In the genomic region with DNA sequence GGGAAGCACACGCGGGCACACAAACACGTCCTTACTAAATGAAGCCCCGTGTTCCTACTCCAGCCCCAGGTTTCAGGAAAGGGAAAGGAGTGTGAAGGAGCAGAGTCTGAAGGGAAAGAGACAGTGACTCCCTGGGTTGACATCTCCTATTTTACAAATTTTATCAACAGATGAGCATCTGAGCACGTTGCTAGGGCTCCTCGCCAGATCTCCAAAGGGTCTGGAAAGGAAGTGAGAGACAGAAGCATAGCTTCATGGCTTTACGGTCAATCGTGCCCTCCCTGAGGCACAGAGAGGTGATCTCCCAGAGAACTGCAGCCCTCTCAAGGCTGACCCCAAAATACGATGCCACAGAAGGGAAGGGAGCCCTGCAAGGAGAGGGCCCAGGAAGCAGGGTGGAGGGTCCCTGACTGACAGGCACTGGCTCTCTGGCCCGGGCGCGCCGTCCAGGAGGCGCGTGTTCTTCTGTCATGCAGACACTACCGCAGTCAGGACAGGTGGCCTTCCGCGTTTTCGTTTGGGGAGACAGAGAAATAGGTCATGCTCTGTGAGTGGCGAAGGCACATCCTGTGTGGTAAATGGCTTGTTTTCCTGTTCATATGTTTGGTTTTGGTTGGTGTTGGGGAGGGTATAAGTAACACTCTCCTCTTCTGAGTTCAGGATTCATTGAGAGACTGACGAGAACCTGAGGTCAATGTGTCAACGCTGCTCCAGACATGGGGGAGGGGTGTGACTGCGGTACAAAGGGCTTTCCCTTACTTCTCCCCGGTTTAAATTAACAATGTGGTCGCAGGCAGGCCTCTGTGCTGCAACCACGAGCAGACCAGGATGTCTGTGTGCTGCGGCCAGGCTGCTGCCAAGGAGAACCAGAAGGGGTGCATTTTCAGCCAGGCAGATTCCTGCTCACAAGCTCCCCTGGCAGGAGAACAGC, we compare ENCODE assay signal across 10 cellular contexts.
DNase-seq lines count a peak whose midpoint lies in the region; ATAC-seq and TF ChIP-seq lines count a peak whose summit lies in the region.
"Had no signal": no experiment of that assay in that cellular context is flagged by ENCODE, and none has a peak within 500 bp of the region (broad histone marks: within the 10 kb centered on the region; RNA-seq: fewer than 3 reads in every experiment).

No MANE protein-coding gene starts in this region.

- H3K79me2 ChIP-seq in osteoblast (ENCODE audit: insufficient read depth, low read length), result no peaks in the 10 kb centered on the region

- no peaks in the 10 kb centered on the region for H4K20me1 ChIP-seq in osteoblast (ENCODE audit: insufficient read depth, low read length)

- TF ChIP-seq POLR2A in sigmoid colon (IDR thresholded peaks at IDR 0.05), result no peak

- no peaks in the 10 kb centered on the region for H3K9me3 Mint-ChIP-seq in activated T-helper 1 cell treated with anti-CD3 and anti-CD28 coated beads, Interleukin-12 subunit alpha, Interleukin-12 subunit beta, Interleukin-2, Interleukin-4 antibody, amounts not matched to agents 30 ng/mL and 10 ng/mL and 1 ng/mL, durations not matched to agents 14 hours and 24 hours and 36 hours

- 43 to 69% methylated on average over 27 of the region's 27 CpGs for WGBS in sigmoid colon, 2 donors

- no peak for TF ChIP-seq EP300 in sigmoid colon (IDR thresholded peaks at IDR 0.05)

- peak overlapping the region; percentile 51 for H3K4me2 ChIP-seq in osteoblast (ENCODE audit: insufficient read depth, low read length)

- peak; percentile 81 for ATAC-seq in HG03432 (IDR thresholded peaks at IDR 0.05; ENCODE audit: unreplicated experiment)
- no peak for ATAC-seq in HG02870 (IDR thresholded peaks at IDR 0.05; ENCODE audit: unreplicated experiment)

- H3K27ac ChIP-seq in osteoblast (ENCODE audit: low read depth, low read length), result peak overlapping the region; percentile 11
- H3K27ac ChIP-seq in sigmoid colon, result no peak overlapping the region

- H2AFZ ChIP-seq in osteoblast (ENCODE audit: low read length), result peak overlapping the region; percentile 81

- peak; percentile 8 for DNase-seq in ELF-1 (ENCODE audit: low read depth, low spot score)
- peak; percentile 12 for DNase-seq in activated T-helper 1 cell treated with anti-CD3 and anti-CD28 coated beads, Interleukin-12 subunit alpha, Interleukin-12 subunit beta, Interleukin-2, Interleukin-4 antibody, amounts not matched to agents 30 ng/mL and 10 ng/mL and 1 ng/mL, durations not matched to agents 14 hours and 24 hours and 36 hours (ENCODE audit: low spot score)
- no peak for DNase-seq in osteoblast (ENCODE audit: insufficient read length, low spot score, missing footprints)
- no peak for DNase-seq in sigmoid colon
- no peak for DNase-seq in NCI-H2171 (lab: John Stamatoyannopoulos, UW)
- DNase-seq in epidermal melanocyte (ENCODE audit: insufficient read length, low spot score), result no peak
- DNase-seq: amygdala, Karpas-422 had no signal

- peaks cover 17% of the 10 kb centered on the region for H3K4me1 Mint-ChIP-seq in activated T-helper 1 cell treated with anti-CD3 and anti-CD28 coated beads, Interleukin-12 subunit alpha, Interleukin-12 subunit beta, Interleukin-2, Interleukin-4 antibody, amounts not matched to agents 30 ng/mL and 10 ng/mL and 1 ng/mL, durations not matched to agents 14 hours and 24 hours and 36 hours (ENCODE audit: low read depth)

- H3K4me1 ChIP-seq in osteoblast (ENCODE audit: insufficient read depth, low read length), result peaks cover 10% of the 10 kb centered on the region
- no peaks in the 10 kb centered on the region for H3K4me1 ChIP-seq in sigmoid colon

- no peak overlapping the region for H3K4me3 ChIP-seq in osteoblast (ENCODE audit: insufficient read depth, low read length)
- H3K4me3 ChIP-seq in sigmoid colon, result no peak overlapping the region

- H3K27ac Mint-ChIP-seq in activated T-helper 1 cell treated with anti-CD3 and anti-CD28 coated beads, Interleukin-12 subunit alpha, Interleukin-12 subunit beta, Interleukin-2, Interleukin-4 antibody, amounts not matched to agents 30 ng/mL and 10 ng/mL and 1 ng/mL, durations not matched to agents 14 hours and 24 hours and 36 hours, result peak overlapping the region; percentile 15

- no peaks in the 10 kb centered on the region for H3K36me3 Mint-ChIP-seq in activated T-helper 1 cell treated with anti-CD3 and anti-CD28 coated beads, Interleukin-12 subunit alpha, Interleukin-12 subunit beta, Interleukin-2, Interleukin-4 antibody, amounts not matched to agents 30 ng/mL and 10 ng/mL and 1 ng/mL, durations not matched to agents 14 hours and 24 hours and 36 hours (ENCODE audit: low read depth)

- TF ChIP-seq CTCF in osteoblast (IDR thresholded peaks at IDR 0.05; ENCODE audit: extremely low read depth, low read depth, low read length) (no peak), sigmoid colon (IDR thresholded peaks at IDR 0.05) (no peak)

- H3K36me3 ChIP-seq in osteoblast (ENCODE audit: insufficient read depth, low read length), result no peaks in the 10 kb centered on the region
- H3K36me3 ChIP-seq in sigmoid colon, result no peaks in the 10 kb centered on the region

- H3K4me3 Mint-ChIP-seq in activated T-helper 1 cell treated with anti-CD3 and anti-CD28 coated beads, Interleukin-12 subunit alpha, Interleukin-12 subunit beta, Interleukin-2, Interleukin-4 antibody, amounts not matched to agents 30 ng/mL and 10 ng/mL and 1 ng/mL, durations not matched to agents 14 hours and 24 hours and 36 hours, result peak overlapping the region; percentile 4

- peaks cover 5% of the 10 kb centered on the region for H3K27me3 Mint-ChIP-seq in activated T-helper 1 cell treated with anti-CD3 and anti-CD28 coated beads, Interleukin-12 subunit alpha, Interleukin-12 subunit beta, Interleukin-2, Interleukin-4 antibody, amounts not matched to agents 30 ng/mL and 10 ng/mL and 1 ng/mL, durations not matched to agents 14 hours and 24 hours and 36 hours (ENCODE audit: insufficient read depth)

- H3K9me3 ChIP-seq in osteoblast (ENCODE audit: low read depth, low read length) (no peaks in the 10 kb centered on the region), sigmoid colon (no peaks in the 10 kb centered on the region)

- no peaks in the 10 kb centered on the region for H3K27me3 ChIP-seq in osteoblast (ENCODE audit: insufficient read depth, low read length)
- no peaks in the 10 kb centered on the region for H3K27me3 ChIP-seq in sigmoid colon

- intact Hi-C loops in activated T-helper 1 cell treated with anti-CD3 and anti-CD28 coated beads, Interleukin-12 subunit alpha, Interleukin-12 subunit beta, Interleukin-2, Interleukin-4 antibody, amounts not matched to agents 30 ng/mL and 10 ng/mL and 1 ng/mL, durations not matched to agents 14 hours and 24 hours and 36 hours (cut with micrococcal nuclease), result no loop called here
- intact Hi-C loops in sigmoid colon (cut with DNase I), result no loop called here

Comparison
In these comparisons a context has a peak if more than half of its experiments do, and no peak if none do; other contexts are left out.
1. DNase-seq: peak in ELF-1 (single experiment) and activated T-helper 1 cell treated with anti-CD3 and anti-CD28 coated beads, Interleukin-12 subunit alpha, Interleukin-12 subunit beta, Interleukin-2, Interleukin-4 antibody, amounts not matched to agents 30 ng/mL and 10 ng/mL and 1 ng/mL, durations not matched to agents 14 hours and 24 hours and 36 hours (single experiment); none in osteoblast (single experiment), sigmoid colon (single experiment), NCI-H2171 (single experiment) and epidermal melanocyte (single experiment).